Comparison of ENCODE assay signal across 1 cellular context in genomic region chr11:33690290-33691050, GRCh38.
TF ChIP-seq lines count a peak whose summit lies in the region.

No MANE protein-coding gene starts in this region.

TF ChIP-seq in K562, 482 proteins besides CTCF, POLR2A, EP300 and RAD21 (continued from another document and continues in another):
- TF ChIP-seq TAF15 (IDR thresholded peaks at IDR 0.05; ENCODE audit: low read depth, low read length) = no peak
- TF ChIP-seq ZNF644 (tag; IDR thresholded peaks at IDR 0.05; ENCODE audit: low read depth) = no peak
- TF ChIP-seq C11orf30 (IDR thresholded peaks at IDR 0.05; ENCODE audit: low read depth) = peak; percentile 13; the same call in 1 of the 2 replicates
- TF ChIP-seq CEBPZ (IDR thresholded peaks at IDR 0.05; ENCODE audit: borderline replicate concordance, low read depth, low read length) = no peak
- peak; percentile 92 to 94 for TF ChIP-seq KDM1A (IDR thresholded peaks at IDR 0.05)
- TF ChIP-seq ARHGAP35 (IDR thresholded peaks at IDR 0.05; ENCODE audit: partially characterized antibody) = no peak
- TF ChIP-seq ZNF695 (CRISPR knock-in tag; IDR thresholded peaks at IDR 0.05) = no peak
- peak; percentile 48; the same call in 1 of the 2 replicates for TF ChIP-seq TEAD4 (IDR thresholded peaks at IDR 0.05; ENCODE audit: low read length)
- no peak for TF ChIP-seq TEAD4 (CRISPR knock-in tag; IDR thresholded peaks at IDR 0.05; ENCODE audit: borderline replicate concordance)
- no peak for TF ChIP-seq ELF2 (CRISPR knock-in tag; IDR thresholded peaks at IDR 0.05)
- TF ChIP-seq NFATC3 (IDR thresholded peaks at IDR 0.05) = no peak
- no peak for TF ChIP-seq MXI1 (IDR thresholded peaks at IDR 0.05; ENCODE audit: low read depth, low read length)
- TF ChIP-seq ZNF431 (CRISPR knock-in tag; IDR thresholded peaks at IDR 0.05) = no peak
- TF ChIP-seq ZNF75A (CRISPR knock-in tag; IDR thresholded peaks at IDR 0.05) = no peak
- TF ChIP-seq PREB (CRISPR knock-in tag; IDR thresholded peaks at IDR 0.05) = no peak
- TF ChIP-seq SRSF9 (IDR thresholded peaks at IDR 0.05; ENCODE audit: borderline replicate concordance, low read depth, low read length) = no peak
- no peak for TF ChIP-seq CBX1 (IDR thresholded peaks at IDR 0.05; ENCODE audit: low read depth)
- TF ChIP-seq ELF1 (tag; IDR thresholded peaks at IDR 0.05) = no peak
- TF ChIP-seq SPI1 (IDR thresholded peaks at IDR 0.05; ENCODE audit: borderline replicate concordance, low read depth, low read length) = no peak
- peak in 1 of 2 experiments; percentile 57; a peak in 2 of 4 replicates for TF ChIP-seq HDAC1 (IDR thresholded peaks at IDR 0.05)
- no peak for TF ChIP-seq STAT5B (CRISPR knock-in tag; IDR thresholded peaks at IDR 0.05)
- no peak for TF ChIP-seq ZFP30 (CRISPR knock-in tag; IDR thresholded peaks at IDR 0.05; ENCODE audit: borderline replicate concordance)
- TF ChIP-seq HNRNPLL (IDR thresholded peaks at IDR 0.05; ENCODE audit: low read depth, low read length, poor library complexity, severe bottlenecking) = no peak
- TF ChIP-seq ZNF134 (CRISPR knock-in tag; conservative IDR thresholded peaks at IDR 0.05) = no peak
- TF ChIP-seq ARNT (IDR thresholded peaks at IDR 0.05) = no peak
- peak; percentile 60 for TF ChIP-seq CBFA2T3 (IDR thresholded peaks at IDR 0.05)
- no peak for TF ChIP-seq IFI16 (CRISPR knock-in tag; IDR thresholded peaks at IDR 0.05)
- TF ChIP-seq GATAD2A (IDR thresholded peaks at IDR 0.05) = no peak
- no peak for TF ChIP-seq ZNF436 (CRISPR knock-in tag; IDR thresholded peaks at IDR 0.05)
- no peak for TF ChIP-seq ZNF12 (CRISPR knock-in tag; IDR thresholded peaks at IDR 0.05)
- no peak for TF ChIP-seq ZNF655 (CRISPR knock-in tag; IDR thresholded peaks at IDR 0.05)
- TF ChIP-seq JUN (IDR thresholded peaks at IDR 0.05; ENCODE audit: borderline replicate concordance, low read depth, low read length) = peak; percentile 66; the same call in 1 of the 2 replicates
- no peak for TF ChIP-seq JUN (CRISPR knock-in tag; IDR thresholded peaks at IDR 0.05; ENCODE audit: borderline replicate concordance)
- no peak for TF ChIP-seq CSDE1 (IDR thresholded peaks at IDR 0.05)
- no peak for TF ChIP-seq ZNF76 (CRISPR knock-in tag; IDR thresholded peaks at IDR 0.05; ENCODE audit: borderline replicate concordance)
- TF ChIP-seq ZBTB33 (CRISPR knock-in tag; IDR thresholded peaks at IDR 0.05) = no peak
- no peak for TF ChIP-seq FOXK2 (conservative IDR thresholded peaks at IDR 0.05 in 1 of 2, IDR thresholded peaks at IDR 0.05 in 1 of 2; ENCODE audit: low read depth in 2 of 2)
- peak; percentile 25; the same call in 1 of the 2 replicates for TF ChIP-seq SMARCA4 (IDR thresholded peaks at IDR 0.05)
- TF ChIP-seq PBX2 (CRISPR knock-in tag; IDR thresholded peaks at IDR 0.05; ENCODE audit: low read depth) = no peak
- TF ChIP-seq PBX2 (tag; conservative IDR thresholded peaks at IDR 0.05; ENCODE audit: low read depth) = no peak
- TF ChIP-seq TFAP4 (CRISPR knock-in tag; IDR thresholded peaks at IDR 0.05; ENCODE audit: borderline replicate concordance) = no peak
- no peak for TF ChIP-seq ZNF140 (CRISPR knock-in tag; IDR thresholded peaks at IDR 0.05)
- TF ChIP-seq ZNF57 (CRISPR knock-in tag; IDR thresholded peaks at IDR 0.05) = no peak
